ENCODE assay signal across 28 cellular contexts in genomic region chr10:118607768-118608354, GRCh38. TPM values are rescaled to one million over a fixed set of nuclear protein-coding genes. Genes with fewer than 3 reads are reported as not detected.
"Had no signal": no experiment of that assay in that cellular context is flagged by ENCODE, and none has a peak within 500 bp of the region (broad histone marks: within the 10 kb centered on the region; RNA-seq: fewer than 3 reads in every experiment).

No MANE protein-coding gene starts in this region.

- H3K9me3 Mint-ChIP-seq: activated naive CD4-positive, alpha-beta T cell treated with anti-CD3 and anti-CD28 coated beads, Interleukin-2, amount 50 U/mL, for 24 hours had no signal

- H3K27me3 Mint-ChIP-seq: activated naive CD4-positive, alpha-beta T cell treated with anti-CD3 and anti-CD28 coated beads, Interleukin-2, amount 50 U/mL, for 24 hours; activated T-cell treated with anti-CD3 and anti-CD28 coated beads, Interleukin-2, amount 50 U/mL, for 24 hours; IgD-negative memory B cell had no signal

- H3K4me3 Mint-ChIP-seq: activated CD8-positive, alpha-beta T cell treated with anti-CD3 and anti-CD28 coated beads, Interleukin-2, amount 10 ng/mL, durations not matched to agents 7 days and 5 days; activated naive CD4-positive, alpha-beta T cell treated with anti-CD3 and anti-CD28 coated beads, Interleukin-2, amount 50 U/mL, for 24 hours; activated T-cell treated with anti-CD3 and anti-CD28 coated beads, Interleukin-2, amount 50 U/mL, for 24 hours; activated T-helper 1 cell treated with anti-CD3 and anti-CD28 coated beads, Interleukin-12 subunit alpha, Interleukin-12 subunit beta, Interleukin-2, Interleukin-4 antibody, amounts not matched to agents 30 ng/mL and 10 ng/mL and 1 ng/mL, durations not matched to agents 14 hours and 24 hours and 36 hours; IgD-negative memory B cell had no signal

- DNase-seq: activated CD4-positive, alpha-beta T cell treated with anti-CD3 and anti-CD28 coated beads for 48 hours; activated CD4-positive, alpha-beta T cell treated with anti-CD3 and anti-CD28 coated beads, Interleukin-2, amount 50 U/mL, for 4 hours; activated CD8-positive, alpha-beta T cell treated with anti-CD3 and anti-CD28 coated beads, Interleukin-2, amount 10 ng/mL, durations not matched to agents 7 days and 5 days; activated effector memory CD4-positive, alpha-beta T cell treated with Interleukin-2 at 50 U/mL for 16 hours; activated naive CD4-positive, alpha-beta T cell; activated T-cell treated with anti-CD3 and anti-CD28 coated beads, Interleukin-2, amount 50 U/mL, for 24 hours; aorta; central memory CD4-positive, alpha-beta T cell; MG63; MV-4-11; NCI-H1092 treated with DMSO at 0.1 percent for 48 hours; NCI-H1417 treated with DMSO at 0.1 percent for 48 hours; NCI-H1694 treated with DMSO at 0.1 percent for 48 hours; NCI-H2029 treated with DMSO at 0.1 percent for 48 hours; NCI-H2227 treated with DMSO at 0.1 percent for 48 hours; NCI-H446 treated with DMSO at 0.1 percent for 48 hours; NCI-H524 treated with DMSO at 0.1 percent for 48 hours; NCI-H774; Peyer's patch; Right ventricle myocardium superior; SJCRH30; SK-N-SH; T-helper 1 cell had no signal

- ATAC-seq: activated CD8-positive, alpha-beta T cell treated with anti-CD3 and anti-CD28 coated beads, Interleukin-2, amount 10 ng/mL, durations not matched to agents 7 days and 5 days had no signal

- H3K36me3 Mint-ChIP-seq: activated naive CD4-positive, alpha-beta T cell treated with anti-CD3 and anti-CD28 coated beads, Interleukin-2, amount 50 U/mL, for 24 hours; IgD-negative memory B cell had no signal

- H3K27ac Mint-ChIP-seq: activated CD8-positive, alpha-beta T cell treated with anti-CD3 and anti-CD28 coated beads, Interleukin-2, amount 10 ng/mL, durations not matched to agents 7 days and 5 days; activated naive CD4-positive, alpha-beta T cell treated with anti-CD3 and anti-CD28 coated beads, Interleukin-2, amount 50 U/mL, for 24 hours; activated T-cell treated with anti-CD3 and anti-CD28 coated beads, Interleukin-2, amount 50 U/mL, for 24 hours; activated T-helper 1 cell treated with anti-CD3 and anti-CD28 coated beads, Interleukin-12 subunit alpha, Interleukin-12 subunit beta, Interleukin-2, Interleukin-4 antibody, amounts not matched to agents 30 ng/mL and 10 ng/mL and 1 ng/mL, durations not matched to agents 14 hours and 24 hours and 36 hours; IgD-negative memory B cell had no signal

- H3K4me1 Mint-ChIP-seq: activated naive CD4-positive, alpha-beta T cell treated with anti-CD3 and anti-CD28 coated beads, Interleukin-2, amount 50 U/mL, for 24 hours; IgD-negative memory B cell had no signal

RNA-seq across cellular contexts. Expression of gene PRLHR, which starts 12.4 kb away (rescaled TPM):
- total RNA-seq: activated CD8-positive, alpha-beta T cell treated with anti-CD3 and anti-CD28 coated beads, Interleukin-2, amount 10 ng/mL, durations not matched to agents 7 days and 5 days; activated T-helper 1 cell treated with anti-CD3 and anti-CD28 coated beads, Interleukin-12 subunit alpha, Interleukin-12 subunit beta, Interleukin-2, Interleukin-4 antibody, amounts not matched to agents 30 ng/mL and 10 ng/mL and 1 ng/mL, durations not matched to agents 14 hours and 24 hours and 36 hours; aorta; bronchial epithelial cell; Peyer's patch; Right ventricle myocardium superior; SJCRH30; T-helper 2 cell treated with Interferon-gamma antibody and Interleukin-4, amounts not matched to agents 100 ng/mL and 5 ng/mL, for 36 hours had no signal
